Comparison of ENCODE assay signal across 39 cellular contexts in genomic region chr11:105057432-105057831, GRCh38. TPM values are rescaled to one million over a fixed set of nuclear protein-coding genes. Genes with fewer than 3 reads are reported as not detected.
"Had no signal": no experiment of that assay in that cellular context is flagged by ENCODE, and none has a peak within 500 bp of the region (broad histone marks: within the 10 kb centered on the region; RNA-seq: fewer than 3 reads in every experiment).

No MANE protein-coding gene starts in this region.

- H3K4me1 ChIP-seq: adrenal gland, ascending aorta, body of pancreas, breast epithelium had no signal

- FAIRE-seq: astrocyte, bronchial epithelial cell had no signal

- ATAC-seq: activated naive CD4-positive, alpha-beta T cell treated with anti-CD3 and anti-CD28 coated beads, Interleukin-2, amount 50 U/mL, for 72 hours; activated naive CD8-positive, alpha-beta T cell treated with anti-CD3 and anti-CD28 coated beads, Interleukin-2, amount 50 U/mL, for 24 hours; activated T-cell treated with anti-CD3 and anti-CD28 coated beads, Interleukin-2, amount 50 U/mL, for 4 hours; activated T-cell treated with anti-CD3 and anti-CD28 coated beads, Interleukin-2, amount 50 U/mL, for 72 hours; activated T-helper 17 cell treated with anti-CD3 and anti-CD28 coated beads, Interleukin-2, amount 50 U/mL, for 72 hours; body of pancreas had no signal

- DNase-seq: activated effector memory CD4-positive, alpha-beta T cell treated with anti-CD3 and anti-CD28 coated beads, Interleukin-2, amount 50 U/mL, for 16 hours; activated effector memory CD4-positive, alpha-beta T cell treated with Interleukin-2 at 50 U/mL for 16 hours; activated gamma-delta T cell; activated gamma-delta T cell treated with Interleukin-2 at 50 U/mL for 16 hours; activated naive CD4-positive, alpha-beta T cell; activated naive CD4-positive, alpha-beta T cell treated with anti-CD3 and anti-CD28 coated beads for 36 hours; activated naive CD4-positive, alpha-beta T cell treated with anti-CD3 and anti-CD28 coated beads, Interleukin-2, amount 10 ng/mL, durations not matched to agents 7 days and 5 days; activated naive CD4-positive, alpha-beta T cell treated with anti-CD3 and anti-CD28 coated beads, Interleukin-2, amount 50 U/mL, for 16 hours; activated naive CD4-positive, alpha-beta T cell treated with Interleukin-2 at 50 U/mL for 16 hours; activated naive CD8-positive, alpha-beta T cell treated with anti-CD3 and anti-CD28 coated beads for 36 hours; activated naive CD8-positive, alpha-beta T cell treated with anti-CD3 and anti-CD28 coated beads, Interleukin-2, amount 10 ng/mL, durations not matched to agents 7 days and 5 days; activated naive CD8-positive, alpha-beta T cell treated with anti-CD3 and anti-CD28 coated beads, Interleukin-2, amount 50 U/mL, for 24 hours; activated T-cell treated with anti-CD3 and anti-CD28 coated beads, Interleukin-2, amount 50 U/mL, for 1 hour; activated T-cell treated with anti-CD3 and anti-CD28 coated beads, Interleukin-2, amount 50 U/mL, for 24 hours; activated T-cell treated with anti-CD3 and anti-CD28 coated beads, Interleukin-2, amount 50 U/mL, for 4 hours; activated T-cell treated with anti-CD3 and anti-CD28 coated beads, Interleukin-2, amount 50 U/mL, for 48 hours; activated T-cell treated with anti-CD3 and anti-CD28 coated beads, Interleukin-2, amount 50 U/mL, for 72 hours; adrenal gland; amniotic stem cell; amygdala; anterior cingulate cortex; aorta; body of pancreas; brain microvascular endothelial cell; caudate nucleus; central memory CD4-positive, alpha-beta T cell; cerebellar nuclear complex had no signal

- H3K27me3 ChIP-seq: adrenal gland, ascending aorta, body of pancreas, brain microvascular endothelial cell, breast epithelium, cardiac muscle cell had no signal

- H3K36me3 ChIP-seq: adrenal gland, ascending aorta, brain microvascular endothelial cell, breast epithelium, cardiac muscle cell had no signal

- H3K27ac ChIP-seq: adrenal gland, ascending aorta, body of pancreas, brain microvascular endothelial cell, breast epithelium, cardiac muscle cell had no signal

- H3K9me3 ChIP-seq: adrenal gland, ascending aorta, body of pancreas, breast epithelium had no signal

- H3K4me3 ChIP-seq: adrenal gland, ascending aorta, body of pancreas, breast epithelium, cardiac muscle cell had no signal

RNA-seq across cellular contexts. Expression of gene CARD16, which starts 12.3 kb away (rescaled TPM):
- total RNA-seq: cardiac muscle cell, cerebellum, chondrocyte had no signal
- polyA plus RNA-seq: cardiac muscle cell had no signal

RNA-seq across cellular contexts. Expression of gene CASP1, which starts 22.5 kb away (rescaled TPM):
- total RNA-seq: ascending aorta, cardiac muscle cell, chondrocyte had no signal

RNA-seq across cellular contexts. Expression of gene CASP5, which starts 34.5 kb away (rescaled TPM):
- total RNA-seq: activated naive CD4-positive, alpha-beta T cell treated with anti-CD3 and anti-CD28 coated beads for 36 hours; activated naive CD4-positive, alpha-beta T cell treated with anti-CD3 and anti-CD28 coated beads, Interleukin-2, amount 50 U/mL, for 72 hours; activated naive CD8-positive, alpha-beta T cell treated with anti-CD3 and anti-CD28 coated beads for 36 hours; activated naive CD8-positive, alpha-beta T cell treated with anti-CD3 and anti-CD28 coated beads, Interleukin-2, amount 10 ng/mL, durations not matched to agents 7 days and 5 days; activated T-cell treated with anti-CD3 and anti-CD28 coated beads, Interleukin-2, amount 50 U/mL, for 4 hours; activated T-cell treated with anti-CD3 and anti-CD28 coated beads, Interleukin-2, amount 50 U/mL, for 72 hours; activated T-helper 1 cell treated with anti-CD3 and anti-CD28 coated beads, Interleukin-12 subunit alpha, Interleukin-12 subunit beta, Interleukin-2, Interleukin-4 antibody, amounts not matched to agents 30 ng/mL and 10 ng/mL and 1 ng/mL, durations not matched to agents 14 hours and 24 hours and 36 hours; activated T-helper 17 cell treated with anti-CD3 and anti-CD28 coated beads, Interleukin-2, amount 50 U/mL, for 72 hours; activated T-helper 2 cell treated with anti-CD3 and anti-CD28 coated beads, Interferon-gamma antibody, Interleukin-2, Interleukin-4, amounts not matched to agents 10 μg/mL and 5 μg/mL and 100 μg/mL, durations not matched to agents 14 hours and 24 hours and 36 hours; ascending aorta; astrocyte; body of pancreas; bronchial epithelial cell; cardiac muscle cell; cardiac septum; cerebellum; chondrocyte had no signal
- polyA plus RNA-seq: cardiac muscle cell had no signal
